23 cellular contexts compared by ENCODE assay signal in the genomic region with DNA sequence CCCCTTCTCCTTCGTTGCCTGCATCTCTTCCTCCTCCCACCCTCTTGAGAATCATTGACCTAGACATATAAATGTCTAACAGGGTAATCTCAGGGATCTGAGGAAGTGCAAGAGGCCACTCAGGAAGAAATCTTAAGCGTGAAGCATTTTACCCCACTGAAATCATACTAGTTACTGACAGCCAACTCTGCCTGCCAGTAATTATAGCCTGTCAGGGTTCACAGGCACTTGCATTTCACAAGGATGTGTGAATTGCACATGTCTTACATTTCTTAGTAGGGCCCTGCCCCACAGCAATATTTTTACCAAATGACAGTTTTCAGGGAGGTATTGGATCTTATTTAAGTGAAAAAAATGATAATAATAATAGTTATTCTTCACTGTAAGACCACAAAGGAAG.
A peak's percentile ranks its signal among the peaks of the same experiment; 100 is the strongest.
DNase-seq lines count a peak whose midpoint lies in the region; ATAC-seq and TF ChIP-seq lines count a peak whose summit lies in the region.
"Had no signal": no experiment of that assay in that cellular context is flagged by ENCODE, and none has a peak within 500 bp of the region (broad histone marks: within the 10 kb centered on the region; RNA-seq: fewer than 3 reads in every experiment).

No MANE protein-coding gene starts in this region.

- H3K36me3 Mint-ChIP-seq in activated T-cell treated with anti-CD3 and anti-CD28 coated beads, Interleukin-2, amount 50 U/mL, for 72 hours (ENCODE audit: insufficient read depth in 2 of 2): no peaks in the 10 kb centered on the region
- H3K36me3 Mint-ChIP-seq: CD4-positive, alpha-beta memory T cell had no signal

- H3K9me2 ChIP-seq in neural cell (ENCODE audit: insufficient read depth, low read length) (no peaks in the 10 kb centered on the region), MM.1S (replicated peaks; ENCODE audit: insufficient read depth, low read length) (no peaks in the 10 kb centered on the region)

- no peaks in the 10 kb centered on the region for H3K4me1 ChIP-seq in MM.1S (ENCODE audit: low read length)
- no peaks in the 10 kb centered on the region for H3K4me1 ChIP-seq in spleen
- H3K4me1 ChIP-seq: A549, Caco-2, SJCRH30 had no signal

- H3K4me2 ChIP-seq in neural cell (ENCODE audit: low read length) (peak overlapping the region; percentile 20), MM.1S (ENCODE audit: low read depth, low read length) (no peak overlapping the region)
- H3K4me2 ChIP-seq: A549 had no signal

- no peak overlapping the region for H3K27ac Mint-ChIP-seq in activated T-cell treated with anti-CD3 and anti-CD28 coated beads, Interleukin-2, amount 50 U/mL, for 72 hours
- H3K27ac Mint-ChIP-seq: CD4-positive, alpha-beta memory T cell had no signal

- peaks cover 0 to 2% of the 10 kb centered on the region in 2 donors for H3K9me3 Mint-ChIP-seq in activated T-cell treated with anti-CD3 and anti-CD28 coated beads, Interleukin-2, amount 50 U/mL, for 72 hours
- H3K9me3 Mint-ChIP-seq: CD4-positive, alpha-beta memory T cell had no signal

- no peaks in the 10 kb centered on the region for H3K9me3 ChIP-seq in SK-N-MC (ENCODE audit: low read depth, low read length)
- no peaks in the 10 kb centered on the region for H3K9me3 ChIP-seq in neural cell (ENCODE audit: low read length)
- H3K9me3 ChIP-seq in MM.1S (replicated peaks; ENCODE audit: insufficient read depth, low read length): no peaks in the 10 kb centered on the region
- no peaks in the 10 kb centered on the region for H3K9me3 ChIP-seq in spleen
- H3K9me3 ChIP-seq: Caco-2, SJCRH30 had no signal

- H3K9ac ChIP-seq in SK-N-MC (ENCODE audit: insufficient read length) (no peak overlapping the region), neural cell (ENCODE audit: low read length) (peak overlapping the region; percentile 13), MM.1S (ENCODE audit: low read length) (no peak overlapping the region)

- DNase-seq in AML-193 (lab: John Stamatoyannopoulos, UW): peak; percentile 12 to 21
- peak; percentile 80 for DNase-seq in DMS79 treated with DMSO at 0.1 percent for 48 hours (lab: John Stamatoyannopoulos, UW)
- DNase-seq in SK-N-MC (ENCODE audit: low read depth, low spot score): no peak
- no peak for DNase-seq in activated T-cell treated with anti-CD3 and anti-CD28 coated beads, Interleukin-2, amount 50 U/mL, for 72 hours
- DNase-seq in MM.1S: no peak
- DNase-seq in spleen: no peak
- DNase-seq: Caco-2; CD4-positive, alpha-beta memory T cell; DMS 273 treated with DMSO at 0.1 percent for 48 hours; GOT3; Karpas-422; NCI-H1048; NCI-H1417 treated with DMSO at 0.1 percent for 48 hours; NCI-H187; NCI-H226; NCI-H510A treated with DMSO at 0.1 percent for 48 hours; NCI-H82; SJCRH30; T-helper 1 cell had no signal

- peak; percentile 21 for TF ChIP-seq RAD21 in neural cell (conservative IDR thresholded peaks at IDR 0.05)

- H3K4me3 Mint-ChIP-seq in activated T-cell treated with anti-CD3 and anti-CD28 coated beads, Interleukin-2, amount 50 U/mL, for 72 hours: no peak overlapping the region
- H3K4me3 Mint-ChIP-seq: CD4-positive, alpha-beta memory T cell had no signal

- H3K79me2 ChIP-seq in neural cell (replicated peaks; ENCODE audit: insufficient read depth, low read length) (no peaks in the 10 kb centered on the region), MM.1S (ENCODE audit: low read length) (no peaks in the 10 kb centered on the region)

- ATAC-seq in activated T-cell treated with anti-CD3 and anti-CD28 coated beads, Interleukin-2, amount 50 U/mL, for 72 hours (replicated peaks in 1 of 2): no peak
- ATAC-seq: A549, HCT116, Panc1 had no signal

- no peak for TF ChIP-seq POLR2A in spleen (IDR thresholded peaks at IDR 0.05)

- H3K27ac ChIP-seq in SK-N-MC (no peak overlapping the region), neural cell (ENCODE audit: low read length) (peak overlapping the region; percentile 66), MM.1S (ENCODE audit: low read length) (no peak overlapping the region), spleen (no peak overlapping the region)
- H3K27ac ChIP-seq: A549, SJCRH30 had no signal

- 14 to 31% (median 20%) methylated on average over 2 of the region's 2 CpGs for WGBS in spleen, 5 donors

- H3K27me3 ChIP-seq in neural cell (ENCODE audit: insufficient read depth, low read depth, low read length): no peaks in the 10 kb centered on the region
- no peaks in the 10 kb centered on the region for H3K27me3 ChIP-seq in MM.1S (replicated peaks; ENCODE audit: insufficient read depth, low read length)
- no peaks in the 10 kb centered on the region for H3K27me3 ChIP-seq in spleen (replicated peaks in 1 of 7)
- H3K27me3 ChIP-seq: SJCRH30 had no signal

- H3K27me3 Mint-ChIP-seq in activated T-cell treated with anti-CD3 and anti-CD28 coated beads, Interleukin-2, amount 50 U/mL, for 72 hours (ENCODE audit: low read depth): no peaks in the 10 kb centered on the region

- H4K20me1 ChIP-seq in neural cell (ENCODE audit: insufficient read depth) (no peaks in the 10 kb centered on the region), MM.1S (ENCODE audit: insufficient read depth, low read length) (no peaks in the 10 kb centered on the region)

- no peaks in the 10 kb centered on the region for H3K36me3 ChIP-seq in SK-N-MC (ENCODE audit: insufficient read depth, low read length)
- no peaks in the 10 kb centered on the region for H3K36me3 ChIP-seq in neural cell (ENCODE audit: insufficient read depth, low read length)
- H3K36me3 ChIP-seq in MM.1S (replicated peaks; ENCODE audit: insufficient read depth, low read length): no peaks in the 10 kb centered on the region
- H3K36me3 ChIP-seq in spleen: no peaks in the 10 kb centered on the region
- H3K36me3 ChIP-seq: SJCRH30 had no signal

- peak; percentile 96 for TF ChIP-seq EP300 in neural cell (conservative IDR thresholded peaks at IDR 0.05; ENCODE audit: poor library complexity, severe bottlenecking)

- TF ChIP-seq CTCF in neural cell (IDR thresholded peaks at IDR 0.05; ENCODE audit: poor library complexity, severe bottlenecking): no peak
- no peak for TF ChIP-seq CTCF in MM.1S (IDR thresholded peaks at IDR 0.05; ENCODE audit: low read length)
- no peak for TF ChIP-seq CTCF in spleen (IDR thresholded peaks at IDR 0.05 in 8 of 11, conservative IDR thresholded peaks at IDR 0.05 in 3 of 11)

- no peaks in the 10 kb centered on the region for H3K4me1 Mint-ChIP-seq in activated T-cell treated with anti-CD3 and anti-CD28 coated beads, Interleukin-2, amount 50 U/mL, for 72 hours (ENCODE audit: low read depth)
- H3K4me1 Mint-ChIP-seq: CD4-positive, alpha-beta memory T cell had no signal

- no peaks in the 10 kb centered on the region for H3F3A ChIP-seq in neural cell (ENCODE audit: insufficient read depth, low read length, poor library complexity, severe bottlenecking)
- H3F3A ChIP-seq in MM.1S (ENCODE audit: insufficient read depth, low read length): no peaks in the 10 kb centered on the region

- H3K4me3 ChIP-seq in SK-N-MC (0 out of 2 replicates have a peak overlapping the region, but pooled peaks have one; percentile 26), neural cell (ENCODE audit: low read length) (peak overlapping the region; percentile 35), MM.1S (ENCODE audit: low read length) (no peak overlapping the region), spleen (no peak overlapping the region)
- H3K4me3 ChIP-seq: A549, SJCRH30 had no signal

- no peak overlapping the region for H2AFZ ChIP-seq in neural cell (ENCODE audit: low read depth, low read length)
- no peak overlapping the region for H2AFZ ChIP-seq in MM.1S (ENCODE audit: low read length)

- intact Hi-C loops in spleen (cut with DNase I; ENCODE audit: low total_unique reads): no loop called here

TF ChIP-seq in neural cell, 6 proteins besides CTCF, POLR2A, EP300 and RAD21:
- TF ChIP-seq, protein P1, sequence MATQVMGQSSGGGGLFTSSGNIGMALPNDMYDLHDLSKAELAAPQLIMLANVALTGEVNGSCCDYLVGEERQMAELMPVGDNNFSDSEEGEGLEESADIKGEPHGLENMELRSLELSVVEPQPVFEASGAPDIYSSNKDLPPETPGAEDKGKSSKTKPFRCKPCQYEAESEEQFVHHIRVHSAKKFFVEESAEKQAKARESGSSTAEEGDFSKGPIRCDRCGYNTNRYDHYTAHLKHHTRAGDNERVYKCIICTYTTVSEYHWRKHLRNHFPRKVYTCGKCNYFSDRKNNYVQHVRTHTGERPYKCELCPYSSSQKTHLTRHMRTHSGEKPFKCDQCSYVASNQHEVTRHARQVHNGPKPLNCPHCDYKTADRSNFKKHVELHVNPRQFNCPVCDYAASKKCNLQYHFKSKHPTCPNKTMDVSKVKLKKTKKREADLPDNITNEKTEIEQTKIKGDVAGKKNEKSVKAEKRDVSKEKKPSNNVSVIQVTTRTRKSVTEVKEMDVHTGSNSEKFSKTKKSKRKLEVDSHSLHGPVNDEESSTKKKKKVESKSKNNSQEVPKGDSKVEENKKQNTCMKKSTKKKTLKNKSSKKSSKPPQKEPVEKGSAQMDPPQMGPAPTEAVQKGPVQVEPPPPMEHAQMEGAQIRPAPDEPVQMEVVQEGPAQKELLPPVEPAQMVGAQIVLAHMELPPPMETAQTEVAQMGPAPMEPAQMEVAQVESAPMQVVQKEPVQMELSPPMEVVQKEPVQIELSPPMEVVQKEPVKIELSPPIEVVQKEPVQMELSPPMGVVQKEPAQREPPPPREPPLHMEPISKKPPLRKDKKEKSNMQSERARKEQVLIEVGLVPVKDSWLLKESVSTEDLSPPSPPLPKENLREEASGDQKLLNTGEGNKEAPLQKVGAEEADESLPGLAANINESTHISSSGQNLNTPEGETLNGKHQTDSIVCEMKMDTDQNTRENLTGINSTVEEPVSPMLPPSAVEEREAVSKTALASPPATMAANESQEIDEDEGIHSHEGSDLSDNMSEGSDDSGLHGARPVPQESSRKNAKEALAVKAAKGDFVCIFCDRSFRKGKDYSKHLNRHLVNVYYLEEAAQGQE (IDR thresholded peaks at IDR 0.05; ENCODE audit: borderline replicate concordance): peak; percentile 83
- TF ChIP-seq POLR2AphosphoS5 (IDR thresholded peaks at IDR 0.05) (peak; percentile 92), SMC3 (conservative IDR thresholded peaks at IDR 0.05; ENCODE audit: poor library complexity) (no peak)

Comparison
In these comparisons a context has a peak if more than half of its experiments do, and no peak if none do; other contexts are left out.
1. DNase-seq: peak in AML-193 (2 of 2) and DMS79 treated with DMSO at 0.1 percent for 48 hours (single experiment); none in SK-N-MC (single experiment), activated T-cell treated with anti-CD3 and anti-CD28 coated beads, Interleukin-2, amount 50 U/mL, for 72 hours (0 of 2), MM.1S (single experiment) and spleen (single experiment).
2. H3K4me3 ChIP-seq: peak in SK-N-MC (single experiment) and neural cell (single experiment); none in MM.1S (single experiment) and spleen (0 of 8).